1 cellular context compared by ENCODE assay signal in the genomic region with DNA sequence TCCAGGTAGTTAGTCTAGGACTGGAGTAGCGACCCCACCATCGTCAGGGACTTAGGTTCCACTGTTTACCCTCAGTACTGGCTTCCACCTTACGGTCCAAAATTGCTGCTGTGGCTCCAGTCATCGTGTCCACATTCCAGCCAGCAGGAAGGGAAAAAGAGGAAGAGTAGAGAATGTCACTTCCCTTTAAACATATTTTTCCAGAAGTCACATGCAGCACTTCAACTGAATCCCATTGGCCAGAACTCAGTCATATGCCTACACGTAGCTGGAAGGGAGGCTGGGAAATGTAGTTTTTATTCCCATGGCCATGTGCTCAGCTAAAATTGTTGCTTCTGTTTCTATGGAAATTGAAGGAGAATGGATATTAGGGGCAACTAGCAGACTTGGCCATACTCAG.
A peak's percentile ranks its signal among the peaks of the same experiment; 100 is the strongest.
TF ChIP-seq lines count a peak whose summit lies in the region.

No MANE protein-coding gene starts in this region.

TF ChIP-seq in K562, 482 proteins besides CTCF, POLR2A, EP300 and RAD21 (continued from another document and continues in another):
- TF ChIP-seq, protein P1, sequence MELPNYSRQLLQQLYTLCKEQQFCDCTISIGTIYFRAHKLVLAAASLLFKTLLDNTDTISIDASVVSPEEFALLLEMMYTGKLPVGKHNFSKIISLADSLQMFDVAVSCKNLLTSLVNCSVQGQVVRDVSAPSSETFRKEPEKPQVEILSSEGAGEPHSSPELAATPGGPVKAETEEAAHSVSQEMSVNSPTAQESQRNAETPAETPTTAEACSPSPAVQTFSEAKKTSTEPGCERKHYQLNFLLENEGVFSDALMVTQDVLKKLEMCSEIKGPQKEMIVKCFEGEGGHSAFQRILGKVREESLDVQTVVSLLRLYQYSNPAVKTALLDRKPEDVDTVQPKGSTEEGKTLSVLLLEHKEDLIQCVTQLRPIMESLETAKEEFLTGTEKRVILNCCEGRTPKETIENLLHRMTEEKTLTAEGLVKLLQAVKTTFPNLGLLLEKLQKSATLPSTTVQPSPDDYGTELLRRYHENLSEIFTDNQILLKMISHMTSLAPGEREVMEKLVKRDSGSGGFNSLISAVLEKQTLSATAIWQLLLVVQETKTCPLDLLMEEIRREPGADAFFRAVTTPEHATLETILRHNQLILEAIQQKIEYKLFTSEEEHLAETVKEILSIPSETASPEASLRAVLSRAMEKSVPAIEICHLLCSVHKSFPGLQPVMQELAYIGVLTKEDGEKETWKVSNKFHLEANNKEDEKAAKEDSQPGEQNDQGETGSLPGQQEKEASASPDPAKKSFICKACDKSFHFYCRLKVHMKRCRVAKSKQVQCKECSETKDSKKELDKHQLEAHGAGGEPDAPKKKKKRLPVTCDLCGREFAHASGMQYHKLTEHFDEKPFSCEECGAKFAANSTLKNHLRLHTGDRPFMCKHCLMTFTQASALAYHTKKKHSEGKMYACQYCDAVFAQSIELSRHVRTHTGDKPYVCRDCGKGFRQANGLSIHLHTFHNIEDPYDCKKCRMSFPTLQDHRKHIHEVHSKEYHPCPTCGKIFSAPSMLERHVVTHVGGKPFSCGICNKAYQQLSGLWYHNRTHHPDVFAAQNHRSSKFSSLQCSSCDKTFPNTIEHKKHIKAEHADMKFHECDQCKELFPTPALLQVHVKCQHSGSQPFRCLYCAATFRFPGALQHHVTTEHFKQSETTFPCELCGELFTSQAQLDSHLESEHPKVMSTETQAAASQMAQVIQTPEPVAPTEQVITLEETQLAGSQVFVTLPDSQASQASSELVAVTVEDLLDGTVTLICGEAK (IDR thresholded peaks at IDR 0.05) = no peak
- TF ChIP-seq, protein P1 (CRISPR knock-in tag; IDR thresholded peaks at IDR 0.05) = no peak
- no peak for TF ChIP-seq ESRRB (CRISPR knock-in tag; IDR thresholded peaks at IDR 0.05; ENCODE audit: borderline replicate concordance)
- TF ChIP-seq, protein P2, sequence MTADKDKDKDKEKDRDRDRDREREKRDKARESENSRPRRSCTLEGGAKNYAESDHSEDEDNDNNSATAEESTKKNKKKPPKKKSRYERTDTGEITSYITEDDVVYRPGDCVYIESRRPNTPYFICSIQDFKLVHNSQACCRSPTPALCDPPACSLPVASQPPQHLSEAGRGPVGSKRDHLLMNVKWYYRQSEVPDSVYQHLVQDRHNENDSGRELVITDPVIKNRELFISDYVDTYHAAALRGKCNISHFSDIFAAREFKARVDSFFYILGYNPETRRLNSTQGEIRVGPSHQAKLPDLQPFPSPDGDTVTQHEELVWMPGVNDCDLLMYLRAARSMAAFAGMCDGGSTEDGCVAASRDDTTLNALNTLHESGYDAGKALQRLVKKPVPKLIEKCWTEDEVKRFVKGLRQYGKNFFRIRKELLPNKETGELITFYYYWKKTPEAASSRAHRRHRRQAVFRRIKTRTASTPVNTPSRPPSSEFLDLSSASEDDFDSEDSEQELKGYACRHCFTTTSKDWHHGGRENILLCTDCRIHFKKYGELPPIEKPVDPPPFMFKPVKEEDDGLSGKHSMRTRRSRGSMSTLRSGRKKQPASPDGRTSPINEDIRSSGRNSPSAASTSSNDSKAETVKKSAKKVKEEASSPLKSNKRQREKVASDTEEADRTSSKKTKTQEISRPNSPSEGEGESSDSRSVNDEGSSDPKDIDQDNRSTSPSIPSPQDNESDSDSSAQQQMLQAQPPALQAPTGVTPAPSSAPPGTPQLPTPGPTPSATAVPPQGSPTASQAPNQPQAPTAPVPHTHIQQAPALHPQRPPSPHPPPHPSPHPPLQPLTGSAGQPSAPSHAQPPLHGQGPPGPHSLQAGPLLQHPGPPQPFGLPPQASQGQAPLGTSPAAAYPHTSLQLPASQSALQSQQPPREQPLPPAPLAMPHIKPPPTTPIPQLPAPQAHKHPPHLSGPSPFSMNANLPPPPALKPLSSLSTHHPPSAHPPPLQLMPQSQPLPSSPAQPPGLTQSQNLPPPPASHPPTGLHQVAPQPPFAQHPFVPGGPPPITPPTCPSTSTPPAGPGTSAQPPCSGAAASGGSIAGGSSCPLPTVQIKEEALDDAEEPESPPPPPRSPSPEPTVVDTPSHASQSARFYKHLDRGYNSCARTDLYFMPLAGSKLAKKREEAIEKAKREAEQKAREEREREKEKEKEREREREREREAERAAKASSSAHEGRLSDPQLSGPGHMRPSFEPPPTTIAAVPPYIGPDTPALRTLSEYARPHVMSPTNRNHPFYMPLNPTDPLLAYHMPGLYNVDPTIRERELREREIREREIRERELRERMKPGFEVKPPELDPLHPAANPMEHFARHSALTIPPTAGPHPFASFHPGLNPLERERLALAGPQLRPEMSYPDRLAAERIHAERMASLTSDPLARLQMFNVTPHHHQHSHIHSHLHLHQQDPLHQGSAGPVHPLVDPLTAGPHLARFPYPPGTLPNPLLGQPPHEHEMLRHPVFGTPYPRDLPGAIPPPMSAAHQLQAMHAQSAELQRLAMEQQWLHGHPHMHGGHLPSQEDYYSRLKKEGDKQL (CRISPR knock-in tag; IDR thresholded peaks at IDR 0.05; ENCODE audit: borderline replicate concordance) = no peak
- TF ChIP-seq, protein P3, sequence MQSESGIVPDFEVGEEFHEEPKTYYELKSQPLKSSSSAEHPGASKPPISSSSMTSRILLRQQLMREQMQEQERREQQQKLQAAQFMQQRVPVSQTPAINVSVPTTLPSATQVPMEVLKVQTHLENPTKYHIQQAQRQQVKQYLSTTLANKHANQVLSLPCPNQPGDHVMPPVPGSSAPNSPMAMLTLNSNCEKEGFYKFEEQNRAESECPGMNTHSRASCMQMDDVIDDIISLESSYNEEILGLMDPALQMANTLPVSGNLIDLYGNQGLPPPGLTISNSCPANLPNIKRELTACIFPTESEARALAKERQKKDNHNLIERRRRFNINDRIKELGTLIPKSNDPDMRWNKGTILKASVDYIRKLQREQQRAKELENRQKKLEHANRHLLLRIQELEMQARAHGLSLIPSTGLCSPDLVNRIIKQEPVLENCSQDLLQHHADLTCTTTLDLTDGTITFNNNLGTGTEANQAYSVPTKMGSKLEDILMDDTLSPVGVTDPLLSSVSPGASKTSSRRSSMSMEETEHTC (IDR thresholded peaks at IDR 0.05) = 0 out of 2 replicates have a peak, but pooled peaks have one; percentile 44
- no peak for TF ChIP-seq RBFOX2 (IDR thresholded peaks at IDR 0.05; ENCODE audit: low read depth, low read length)
- TF ChIP-seq DPF2 (IDR thresholded peaks at IDR 0.05) = no peak
- no peak for TF ChIP-seq TAF15 (IDR thresholded peaks at IDR 0.05; ENCODE audit: low read depth, low read length)
- no peak for TF ChIP-seq ELF2 (CRISPR knock-in tag; IDR thresholded peaks at IDR 0.05)
- TF ChIP-seq MAFK (IDR thresholded peaks at IDR 0.05; ENCODE audit: low read length) = no peak
- no peak for TF ChIP-seq CBX2 (IDR thresholded peaks at IDR 0.05; ENCODE audit: insufficient read depth, low read length, poor library complexity, severe bottlenecking)
- no peak for TF ChIP-seq SMARCA4 (IDR thresholded peaks at IDR 0.05)
- no peak for TF ChIP-seq MTF1 (CRISPR knock-in tag; IDR thresholded peaks at IDR 0.05; ENCODE audit: borderline replicate concordance)
- peak; percentile 52 for TF ChIP-seq CXXC5 (CRISPR knock-in tag; IDR thresholded peaks at IDR 0.05)
- peak; percentile 73 for TF ChIP-seq CREM (IDR thresholded peaks at IDR 0.05; ENCODE audit: low read depth)
- no peak for TF ChIP-seq POU5F1 (IDR thresholded peaks at IDR 0.05; ENCODE audit: borderline replicate concordance, low read depth, low read length, partially characterized antibody)
- TF ChIP-seq ZNF140 (CRISPR knock-in tag; IDR thresholded peaks at IDR 0.05) = no peak
- no peak for TF ChIP-seq ZNF780A (CRISPR knock-in tag; IDR thresholded peaks at IDR 0.05)
- no peak for TF ChIP-seq ZNF184 (CRISPR knock-in tag; IDR thresholded peaks at IDR 0.05)
- TF ChIP-seq, protein P4, sequence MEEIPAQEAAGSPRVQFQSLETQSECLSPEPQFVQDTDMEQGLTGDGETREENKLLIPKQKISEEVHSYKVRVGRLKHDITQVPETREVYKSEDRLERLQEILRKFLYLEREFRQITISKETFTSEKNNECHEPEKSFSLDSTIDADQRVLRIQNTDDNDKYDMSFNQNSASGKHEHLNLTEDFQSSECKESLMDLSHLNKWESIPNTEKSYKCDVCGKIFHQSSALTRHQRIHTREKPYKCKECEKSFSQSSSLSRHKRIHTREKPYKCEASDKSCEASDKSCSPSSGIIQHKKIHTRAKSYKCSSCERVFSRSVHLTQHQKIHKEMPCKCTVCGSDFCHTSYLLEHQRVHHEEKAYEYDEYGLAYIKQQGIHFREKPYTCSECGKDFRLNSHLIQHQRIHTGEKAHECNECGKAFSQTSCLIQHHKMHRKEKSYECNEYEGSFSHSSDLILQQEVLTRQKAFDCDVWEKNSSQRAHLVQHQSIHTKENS (CRISPR knock-in tag; IDR thresholded peaks at IDR 0.05) = no peak
- TF ChIP-seq, protein P5, sequence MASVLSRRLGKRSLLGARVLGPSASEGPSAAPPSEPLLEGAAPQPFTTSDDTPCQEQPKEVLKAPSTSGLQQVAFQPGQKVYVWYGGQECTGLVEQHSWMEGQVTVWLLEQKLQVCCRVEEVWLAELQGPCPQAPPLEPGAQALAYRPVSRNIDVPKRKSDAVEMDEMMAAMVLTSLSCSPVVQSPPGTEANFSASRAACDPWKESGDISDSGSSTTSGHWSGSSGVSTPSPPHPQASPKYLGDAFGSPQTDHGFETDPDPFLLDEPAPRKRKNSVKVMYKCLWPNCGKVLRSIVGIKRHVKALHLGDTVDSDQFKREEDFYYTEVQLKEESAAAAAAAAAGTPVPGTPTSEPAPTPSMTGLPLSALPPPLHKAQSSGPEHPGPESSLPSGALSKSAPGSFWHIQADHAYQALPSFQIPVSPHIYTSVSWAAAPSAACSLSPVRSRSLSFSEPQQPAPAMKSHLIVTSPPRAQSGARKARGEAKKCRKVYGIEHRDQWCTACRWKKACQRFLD (CRISPR knock-in tag; IDR thresholded peaks at IDR 0.05) = no peak
- no peak for TF ChIP-seq NFRKB (IDR thresholded peaks at IDR 0.05; ENCODE audit: low read depth)
- TF ChIP-seq ZNF253 (CRISPR knock-in tag; conservative IDR thresholded peaks at IDR 0.05) = no peak
- TF ChIP-seq C11orf30 (IDR thresholded peaks at IDR 0.05; ENCODE audit: low read depth) = no peak
- TF ChIP-seq CCNT2 (IDR thresholded peaks at IDR 0.05; ENCODE audit: borderline replicate concordance, extremely low read depth, insufficient read length, low read depth, low read length) = no peak
- TF ChIP-seq, protein P6, sequence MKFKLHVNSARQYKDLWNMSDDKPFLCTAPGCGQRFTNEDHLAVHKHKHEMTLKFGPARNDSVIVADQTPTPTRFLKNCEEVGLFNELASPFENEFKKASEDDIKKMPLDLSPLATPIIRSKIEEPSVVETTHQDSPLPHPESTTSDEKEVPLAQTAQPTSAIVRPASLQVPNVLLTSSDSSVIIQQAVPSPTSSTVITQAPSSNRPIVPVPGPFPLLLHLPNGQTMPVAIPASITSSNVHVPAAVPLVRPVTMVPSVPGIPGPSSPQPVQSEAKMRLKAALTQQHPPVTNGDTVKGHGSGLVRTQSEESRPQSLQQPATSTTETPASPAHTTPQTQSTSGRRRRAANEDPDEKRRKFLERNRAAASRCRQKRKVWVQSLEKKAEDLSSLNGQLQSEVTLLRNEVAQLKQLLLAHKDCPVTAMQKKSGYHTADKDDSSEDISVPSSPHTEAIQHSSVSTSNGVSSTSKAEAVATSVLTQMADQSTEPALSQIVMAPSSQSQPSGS (CRISPR knock-in tag; IDR thresholded peaks at IDR 0.05) = no peak
- TF ChIP-seq BMI1 (IDR thresholded peaks at IDR 0.05; ENCODE audit: low read length) = no peak
- TF ChIP-seq GATA2 (CRISPR knock-in tag; IDR thresholded peaks at IDR 0.05) = no peak
- no peak for TF ChIP-seq ZNF551 (CRISPR knock-in tag; IDR thresholded peaks at IDR 0.05)
- TF ChIP-seq ZC3H11A (IDR thresholded peaks at IDR 0.05; ENCODE audit: low read depth, low read length) = no peak
- no peak for TF ChIP-seq NR3C1 (CRISPR knock-in tag; IDR thresholded peaks at IDR 0.05)
- no peak for TF ChIP-seq ZNF778 (CRISPR knock-in tag; IDR thresholded peaks at IDR 0.05)
- no peak for TF ChIP-seq MYNN (IDR thresholded peaks at IDR 0.05)
- no peak for TF ChIP-seq MYNN (CRISPR knock-in tag; IDR thresholded peaks at IDR 0.05)
- TF ChIP-seq ZNF561 (CRISPR knock-in tag; conservative IDR thresholded peaks at IDR 0.05) = no peak
- no peak for TF ChIP-seq SIN3A (IDR thresholded peaks at IDR 0.05; ENCODE audit: borderline replicate concordance in 2 of 2, control insufficient read depth in 1 of 2, low read depth in 2 of 2, low read length in 2 of 2)
- TF ChIP-seq NCOA4 (IDR thresholded peaks at IDR 0.05; ENCODE audit: partially characterized antibody) = no peak
- peak; percentile 90 for TF ChIP-seq NFYB (IDR thresholded peaks at IDR 0.05; ENCODE audit: extremely low read depth, insufficient read length)
- TF ChIP-seq KLF13 (tag; IDR thresholded peaks at IDR 0.05; ENCODE audit: borderline replicate concordance, low read depth) = no peak
- TF ChIP-seq, protein P7, sequence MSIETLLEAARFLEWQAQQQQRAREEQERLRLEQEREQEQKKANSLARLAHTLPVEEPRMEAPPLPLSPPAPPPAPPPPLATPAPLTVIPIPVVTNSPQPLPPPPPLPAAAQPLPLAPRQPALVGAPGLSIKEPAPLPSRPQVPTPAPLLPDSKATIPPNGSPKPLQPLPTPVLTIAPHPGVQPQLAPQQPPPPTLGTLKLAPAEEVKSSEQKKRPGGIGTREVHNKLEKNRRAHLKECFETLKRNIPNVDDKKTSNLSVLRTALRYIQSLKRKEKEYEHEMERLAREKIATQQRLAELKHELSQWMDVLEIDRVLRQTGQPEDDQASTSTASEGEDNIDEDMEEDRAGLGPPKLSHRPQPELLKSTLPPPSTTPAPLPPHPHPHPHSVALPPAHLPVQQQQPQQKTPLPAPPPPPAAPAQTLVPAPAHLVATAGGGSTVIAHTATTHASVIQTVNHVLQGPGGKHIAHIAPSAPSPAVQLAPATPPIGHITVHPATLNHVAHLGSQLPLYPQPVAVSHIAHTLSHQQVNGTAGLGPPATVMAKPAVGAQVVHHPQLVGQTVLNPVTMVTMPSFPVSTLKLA (conservative IDR thresholded peaks at IDR 0.05) = peak; percentile 74 to 83
- no peak for TF ChIP-seq BHLHE40 (IDR thresholded peaks at IDR 0.05; ENCODE audit: low read length)
